In genomic region chr14:102318781-102319276, GRCh38 we compare ENCODE assay signal across 8 cellular contexts. TPM values are rescaled to one million over a fixed set of nuclear protein-coding genes. Genes with fewer than 3 reads are reported as not detected.
A peak's percentile ranks its signal among the peaks of the same experiment; 100 is the strongest.
DNase-seq lines count a peak whose midpoint lies in the region; ATAC-seq and TF ChIP-seq lines count a peak whose summit lies in the region.

No MANE protein-coding gene starts in this region.

- H3K4me3 Mint-ChIP-seq in MCF 10A (ENCODE audit: unreplicated experiment), result peak overlapping the region; percentile 93

- peak overlapping the region; percentile 84 to 94 for H3K9ac ChIP-seq in mucosa of rectum (ENCODE audit: low read depth in 1 of 2, low read length in 2 of 2)

- no TSS peak for BruUV-seq in MCF 10A (replicated peaks; lab: Mats Ljungman, UMichigan)

- no peaks in the 10 kb centered on the region for H3K9me3 Mint-ChIP-seq in MCF 10A (ENCODE audit: unreplicated experiment)

- POLR2A ChIA-PET in MCF 10A (lab: Yijun Ruan, JAX), result interaction anchor here (0.7 to 4.7 kb wide), 6 partner anchors 10 to 338 kb away, joined by 3 to 29 read pairs (median 4); partner anchors contain the start of genes CINP, MOK and TECPR2

- peak overlapping the region; percentile 97 for H3K27ac ChIP-seq in left ventricle myocardium inferior (replicated peaks)
- H3K27ac ChIP-seq in mucosa of rectum (ENCODE audit: low read depth in 2 of 2, low read length in 2 of 2), result peak overlapping the region; percentile 85

- intact Hi-C loops in left ventricle myocardium inferior (cut with micrococcal nuclease) (no loop called here), Right ventricle myocardium inferior (cut with DNase I) (loop anchor here (5.0 to 10.0 kb wide), 6 partner anchors 102 to 614 kb away; partner anchors contain the start of genes ANKRD9, DYNC1H1 and PPP2R5C), MCF 10A (cut with micrococcal nuclease) (loop anchor here (5.0 to 10.0 kb wide), 2 partner anchors 357 to 544 kb away; partner anchors contain the start of gene DYNC1H1)

- H3K27me3 Mint-ChIP-seq in MCF 10A (ENCODE audit: insufficient read depth, unreplicated experiment), result no peaks in the 10 kb centered on the region

- H3K4me1 ChIP-seq in left ventricle myocardium inferior (peaks cover 68% of the 10 kb centered on the region), mucosa of rectum (ENCODE audit: control insufficient read depth in 2 of 2, insufficient read depth in 2 of 2, low read length in 2 of 2) (peaks cover 29 to 30% of the 10 kb centered on the region in 2 donors)

- peak overlapping the region; percentile 91 for H3K4me3 ChIP-seq in left ventricle myocardium inferior
- peak overlapping the region; percentile 85 to 95 for H3K4me3 ChIP-seq in mucosa of rectum (ENCODE audit: low read length in 2 of 2)

- no peaks in the 10 kb centered on the region for H3K36me3 ChIP-seq in left ventricle myocardium inferior
- H3K36me3 ChIP-seq in mucosa of rectum (ENCODE audit: control insufficient read depth in 2 of 2, insufficient read depth in 2 of 2, low read length in 2 of 2), result no peaks in the 10 kb centered on the region

- DNase-seq in left ventricle myocardium inferior (no peak), Right ventricle myocardium inferior (ENCODE audit: missing footprints) (no peak), MCF 10A (ENCODE audit: unreplicated experiment) (no peak), D341Med (ENCODE audit: low spot score) (no peak)

- peak overlapping the region; percentile 95 for H3K27ac Mint-ChIP-seq in MCF 10A (ENCODE audit: low read depth, unreplicated experiment)

- peaks cover 22% of the 10 kb centered on the region for H3K4me1 Mint-ChIP-seq in MCF 10A (ENCODE audit: insufficient read depth, unreplicated experiment)

- ATAC-seq in Right ventricle myocardium inferior (no peak), HG03045 (IDR thresholded peaks at IDR 0.05; ENCODE audit: unreplicated experiment) (no peak), GM21737 (IDR thresholded peaks at IDR 0.05; ENCODE audit: unreplicated experiment) (no peak), GM18873 (IDR thresholded peaks at IDR 0.05; ENCODE audit: low FRiP score, unreplicated experiment) (no peak)

- CTCF ChIA-PET in MCF 10A (lab: Yijun Ruan, JAX), result interaction anchor here (0.6 to 2.7 kb wide), 6 partner anchors 14 to 279 kb away, joined by 3 to 10 read pairs (median 3); no protein-coding TSS in a partner anchor

- H3K9me3 ChIP-seq in left ventricle myocardium inferior (replicated peaks) (no peaks in the 10 kb centered on the region), mucosa of rectum (ENCODE audit: control insufficient read depth in 2 of 2, low read length in 2 of 2) (no peaks in the 10 kb centered on the region)

- peaks cover 19% of the 10 kb centered on the region for H3K36me3 Mint-ChIP-seq in MCF 10A (ENCODE audit: insufficient read depth, unreplicated experiment)

- H3K27me3 ChIP-seq in left ventricle myocardium inferior (ENCODE audit: low read depth), result no peaks in the 10 kb centered on the region
- H3K27me3 ChIP-seq in mucosa of rectum (ENCODE audit: control insufficient read depth in 2 of 2, insufficient read depth in 2 of 2, low read length in 2 of 2), result no peaks in the 10 kb centered on the region

- no peak for TF ChIP-seq CTCF in left ventricle myocardium inferior (IDR thresholded peaks at IDR 0.05; ENCODE audit: borderline replicate concordance)
- no peak for TF ChIP-seq CTCF in MCF 10A (IDR thresholded peaks at IDR 0.05; ENCODE audit: unreplicated experiment)

RNA-seq across cellular contexts. Expression of gene ZNF839, which starts 0.7 kb away (rescaled TPM):
- total RNA-seq in left ventricle myocardium inferior, result 6.9 TPM
- total RNA-seq in Right ventricle myocardium inferior, result 7.6 TPM
- 20.3 and 23.0 TPM in 2 replicates for total RNA-seq in MCF 10A (2022)

RNA-seq across cellular contexts. Expression of gene MOK, which starts 13.9 kb away (rescaled TPM):
- total RNA-seq in left ventricle myocardium inferior, result 12.2 TPM
- total RNA-seq in Right ventricle myocardium inferior, result 9.4 TPM
- 61.7 and 98.9 TPM in 2 replicates for total RNA-seq in MCF 10A (2022)

RNA-seq across cellular contexts. Expression of gene CINP, which starts 43.9 kb away (rescaled TPM):
- total RNA-seq in left ventricle myocardium inferior, result 33.4 TPM
- total RNA-seq in Right ventricle myocardium inferior, result 31.1 TPM
- total RNA-seq in MCF 10A (2022), result 36.6 and 51.1 TPM in 2 replicates

RNA-seq across cellular contexts. Expression of gene TECPR2, which starts 43.9 kb away (rescaled TPM):
- total RNA-seq in left ventricle myocardium inferior (20.0 TPM), Right ventricle myocardium inferior (19.4 TPM), MCF 10A (2022) (18.2 and 18.4 TPM in 2 replicates)
